Comparison of ENCODE assay signal across 8 cellular contexts in the genomic region with DNA sequence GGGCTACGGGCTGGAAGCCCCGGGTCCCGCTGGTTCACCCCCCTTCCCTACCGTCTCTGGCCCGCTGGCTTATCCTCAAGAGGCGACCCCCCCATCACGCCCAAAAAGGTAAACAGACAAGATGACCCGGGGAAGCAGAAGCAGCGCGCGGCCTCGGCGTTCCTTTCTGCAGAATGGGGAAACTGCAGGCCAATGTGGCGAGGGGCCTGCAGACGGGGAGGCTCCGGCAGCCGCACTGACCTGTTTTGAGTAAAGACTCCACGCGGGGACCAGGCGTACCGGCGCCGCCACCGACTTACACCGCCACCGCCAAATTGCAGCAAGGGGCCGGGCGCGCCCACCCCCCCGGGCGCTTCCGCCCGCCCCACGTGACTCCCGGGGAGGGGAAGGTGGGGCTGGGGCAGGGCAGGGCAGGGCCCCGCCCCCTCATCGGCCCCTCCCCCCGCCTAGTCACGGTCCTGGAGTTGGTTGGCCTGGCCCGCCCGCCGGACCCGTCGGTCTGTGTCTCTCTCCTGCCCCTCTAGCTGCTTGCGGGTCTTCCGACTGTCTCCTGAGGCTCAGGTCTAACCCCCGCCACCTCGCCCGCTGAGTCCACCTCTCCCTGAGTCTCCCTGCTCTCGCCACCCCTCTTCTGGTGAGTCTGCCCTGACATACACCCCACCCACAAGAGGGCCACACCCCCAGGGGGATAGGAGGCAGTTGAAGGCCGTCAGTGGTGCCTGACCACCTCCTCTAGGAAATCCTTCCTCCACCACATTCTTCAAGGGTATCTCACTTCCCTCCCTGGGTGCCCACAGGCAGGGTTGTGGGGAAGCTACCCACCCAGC. TPM values are rescaled to one million over a fixed set of nuclear protein-coding genes. Genes with fewer than 3 reads are reported as not detected.
DNase-seq lines count a peak whose midpoint lies in the region; TF ChIP-seq lines count a peak whose summit lies in the region.

Gene ARAP1 (minus strand): TSS at position 321 of the 827 bp plus-strand sequence. CDS start 25,280 bp downstream, outside the sequence.

- H3K36me3 Mint-ChIP-seq in immature natural killer cell: peaks cover 0 to 11% (median 4%) of the 10 kb centered on the region in 3 donors

- H3K4me1 ChIP-seq in mammary epithelial cell (ENCODE audit: insufficient read depth, low read length): peaks cover 12% of the 10 kb centered on the region
- peaks cover 14 to 70% (median 55%) of the 10 kb centered on the region in 6 donors for H3K4me1 ChIP-seq in spleen

- H3K27me3 ChIP-seq in mammary epithelial cell (ENCODE audit: insufficient read depth, low read length) (no peaks in the 10 kb centered on the region), spleen (replicated peaks in 1 of 7) (no peaks in the 10 kb centered on the region)

- H3K9ac ChIP-seq in mammary epithelial cell (ENCODE audit: insufficient read depth, low read length): peak within 1 kb of the TSS; percentile 14

- H3K36me3 ChIP-seq in mammary epithelial cell (ENCODE audit: insufficient read depth, low read length) (no peaks in the 10 kb centered on the region), spleen (peaks cover 0 to 40% (median 0%) of the 10 kb centered on the region in 6 donors)

- H3K4me2 ChIP-seq in mammary epithelial cell (ENCODE audit: insufficient read depth, low read depth, low read length): peak within 1 kb of the TSS; percentile 79

- peak within 1 kb of the TSS; percentile 79 for H3K4me3 ChIP-seq in HFF-Myc (replicated peaks; ENCODE audit: low read depth, low read length)
- H3K4me3 ChIP-seq in WI38 (ENCODE audit: low read depth, low read length): peak within 1 kb of the TSS; percentile 70
- H3K4me3 ChIP-seq in mammary epithelial cell (replicated peaks in 1 of 3; ENCODE audit: insufficient read depth in 1 of 3, low read depth in 2 of 3, low read length in 3 of 3): peak within 1 kb of the TSS; percentile 66 to 75 (median 72)
- peak within 1 kb of the TSS; percentile 70 to 98 (median 86) for H3K4me3 ChIP-seq in spleen

- H3K79me2 ChIP-seq in mammary epithelial cell (ENCODE audit: insufficient read depth, low read length): peaks cover 24% of the 10 kb centered on the region

- H3K27ac ChIP-seq in mammary epithelial cell (ENCODE audit: insufficient read depth, low read depth, low read length) (no peak within 1 kb of the TSS), spleen (peak within 1 kb of the TSS; percentile 74 to 94 (median 82))

- dilution Hi-C loops in mammary epithelial cell (cut with HindIII; ENCODE audit: low sequenced_read_pairs): loop anchor here (5.0 to 10.0 kb wide), 3 partner anchors 60 to 208 kb away; partner anchors contain the start of gene ATG16L2

- TF ChIP-seq CTCF in HFF-Myc (IDR thresholded peaks at IDR 0.05; ENCODE audit: low read depth, low read length, missing control alignments): no peak
- TF ChIP-seq CTCF in WI38 (IDR thresholded peaks at IDR 0.05; ENCODE audit: low read depth, low read length): no peak
- TF ChIP-seq CTCF in mammary epithelial cell (conservative IDR thresholded peaks at IDR 0.05 in 1 of 2, IDR thresholded peaks at IDR 0.05 in 1 of 2; ENCODE audit: extremely low read depth in 1 of 2, insufficient read depth in 1 of 2, low read depth in 1 of 2, low read length in 2 of 2): no peak
- TF ChIP-seq CTCF in spleen (IDR thresholded peaks at IDR 0.05 in 8 of 11, conservative IDR thresholded peaks at IDR 0.05 in 3 of 11): peak in 5 of 11 experiments; percentile 4 to 27 (median 13)

- no peaks in the 10 kb centered on the region for H4K20me1 ChIP-seq in mammary epithelial cell (ENCODE audit: insufficient read depth, low read length)

- peak; percentile 35 for DNase-seq in GM04504 (ENCODE audit: low read depth)
- no peak for DNase-seq in HFF-Myc (ENCODE audit: extremely low read depth, low read depth)
- peak; percentile 80 for DNase-seq in NCI-H146 (lab: John Stamatoyannopoulos, UW)
- peak; percentile 57 for DNase-seq in mammary epithelial cell
- DNase-seq in immature natural killer cell: peak; percentile 80 to 86 (median 83)
- peak; percentile 96 for DNase-seq in spleen
- no peak for DNase-seq in DMS79 (lab: John Stamatoyannopoulos, UW)

- no peak for TF ChIP-seq POLR2A in spleen (IDR thresholded peaks at IDR 0.05)

- H2AFZ ChIP-seq in mammary epithelial cell (ENCODE audit: low read depth, low read length): peak within 1 kb of the TSS; percentile 78

- CTCF ChIA-PET in mammary epithelial cell (lab: Charles Lee; ENCODE audit: low non-redundant PET): no interaction called here

- BruUV-seq in mammary epithelial cell (replicated peaks; lab: Mats Ljungman, UMichigan): no TSS peak

- H3K27me3 Mint-ChIP-seq in immature natural killer cell (ENCODE audit: low read depth in 3 of 3): peaks cover 6 to 11% (median 9%) of the 10 kb centered on the region in 3 donors

- 1% methylated on average over 16 of the region's 51 CpGs for WGBS in mammary epithelial cell (ENCODE audit: low coverage, missing lambda C conversion rate)
- WGBS in spleen, 5 donors: 0 to 1% (median 1%) methylated on average over 20 to 50 of the region's 51 CpGs

- in situ Hi-C loops in mammary epithelial cell (cut with MboI; ENCODE audit: low sequenced_read_pairs in 2 of 2): no loop called here

- H3K9me3 Mint-ChIP-seq in immature natural killer cell: no peaks in the 10 kb centered on the region

- H3K4me3 Mint-ChIP-seq in immature natural killer cell: peak within 1 kb of the TSS; percentile 87 to 98 (median 93)

- peak within 1 kb of the TSS; percentile 93 to 99 (median 95) for H3K27ac Mint-ChIP-seq in immature natural killer cell

- no peaks in the 10 kb centered on the region for H3K9me3 ChIP-seq in mammary epithelial cell (replicated peaks; ENCODE audit: insufficient read depth, low read length)
- no peaks in the 10 kb centered on the region for H3K9me3 ChIP-seq in spleen

- peaks cover 47 to 55% of the 10 kb centered on the region in 2 donors for H3K4me1 Mint-ChIP-seq in immature natural killer cell

- intact Hi-C loops in mammary epithelial cell (cut with micrococcal nuclease) (no loop called here), spleen (cut with DNase I; ENCODE audit: low total_unique reads) (no loop called here)

RNA-seq across cellular contexts. Expression of gene ARAP1, which starts in this region (rescaled TPM):
- 10 to 100 TPM; 56.8 to 78.3 TPM for total RNA-seq in mammary epithelial cell
- 51.9 TPM for polyA plus RNA-seq in mammary epithelial cell
- polyA minus RNA-seq in mammary epithelial cell: 274 TPM
- polyA plus RNA-seq in immature natural killer cell: 10 to 100 TPM in 2 of 3 donors, 1 to 10 TPM in 1; 4.7 to 34.6 (median 16.4) TPM
- 100 to 1,000 TPM; 248 to 365 (median 278) TPM for total RNA-seq in spleen
- 100 to 1,000 TPM in 2 of 3 donors, 10 to 100 TPM in 1; 76.7 to 176 (median 127) TPM for polyA plus RNA-seq in spleen

Comparison
In these comparisons a context has a peak if more than half of its experiments do, and no peak if none do; other contexts are left out.
1. DNase-seq: peak in GM04504 (single experiment), NCI-H146 (single experiment), mammary epithelial cell (single experiment), immature natural killer cell (3 of 3) and spleen (single experiment); none in HFF-Myc (single experiment) and DMS79 (single experiment).
2. Peak in every context shown above with its lines, with median percentiles within 50 percentile points of each other: H3K4me3 ChIP-seq.